Comparison of ENCODE assay signal across 1 cellular context in genomic region chr22:20858615-20859416, GRCh38.
A peak's percentile ranks its signal among the peaks of the same experiment; 100 is the strongest.
TF ChIP-seq lines count a peak whose summit lies in the region.

Gene PI4KA (minus strand): TSS chr22:20858811. CDS start chr22:20858725, 86 bp downstream.
Gene SNAP29 (plus strand): TSS chr22:20859007. CDS start chr22:20859111, 104 bp downstream.

TF ChIP-seq in HCT116, 20 proteins besides CTCF, POLR2A, EP300 and RAD21 (continued from another document):
- TF ChIP-seq, protein P1, sequence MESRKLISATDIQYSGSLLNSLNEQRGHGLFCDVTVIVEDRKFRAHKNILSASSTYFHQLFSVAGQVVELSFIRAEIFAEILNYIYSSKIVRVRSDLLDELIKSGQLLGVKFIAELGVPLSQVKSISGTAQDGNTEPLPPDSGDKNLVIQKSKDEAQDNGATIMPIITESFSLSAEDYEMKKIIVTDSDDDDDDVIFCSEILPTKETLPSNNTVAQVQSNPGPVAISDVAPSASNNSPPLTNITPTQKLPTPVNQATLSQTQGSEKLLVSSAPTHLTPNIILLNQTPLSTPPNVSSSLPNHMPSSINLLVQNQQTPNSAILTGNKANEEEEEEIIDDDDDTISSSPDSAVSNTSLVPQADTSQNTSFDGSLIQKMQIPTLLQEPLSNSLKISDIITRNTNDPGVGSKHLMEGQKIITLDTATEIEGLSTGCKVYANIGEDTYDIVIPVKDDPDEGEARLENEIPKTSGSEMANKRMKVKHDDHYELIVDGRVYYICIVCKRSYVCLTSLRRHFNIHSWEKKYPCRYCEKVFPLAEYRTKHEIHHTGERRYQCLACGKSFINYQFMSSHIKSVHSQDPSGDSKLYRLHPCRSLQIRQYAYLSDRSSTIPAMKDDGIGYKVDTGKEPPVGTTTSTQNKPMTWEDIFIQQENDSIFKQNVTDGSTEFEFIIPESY (IDR thresholded peaks at IDR 0.05; ENCODE audit: extremely low read depth, insufficient replicate concordance, low read length): peak; percentile 61
- no peak; the same call in 1 of the 2 replicates for TF ChIP-seq SRF (IDR thresholded peaks at IDR 0.05; ENCODE audit: low read depth)
- TF ChIP-seq SP1 (IDR thresholded peaks at IDR 0.05; ENCODE audit: low read depth): peak; percentile 94
